In the genomic region with DNA sequence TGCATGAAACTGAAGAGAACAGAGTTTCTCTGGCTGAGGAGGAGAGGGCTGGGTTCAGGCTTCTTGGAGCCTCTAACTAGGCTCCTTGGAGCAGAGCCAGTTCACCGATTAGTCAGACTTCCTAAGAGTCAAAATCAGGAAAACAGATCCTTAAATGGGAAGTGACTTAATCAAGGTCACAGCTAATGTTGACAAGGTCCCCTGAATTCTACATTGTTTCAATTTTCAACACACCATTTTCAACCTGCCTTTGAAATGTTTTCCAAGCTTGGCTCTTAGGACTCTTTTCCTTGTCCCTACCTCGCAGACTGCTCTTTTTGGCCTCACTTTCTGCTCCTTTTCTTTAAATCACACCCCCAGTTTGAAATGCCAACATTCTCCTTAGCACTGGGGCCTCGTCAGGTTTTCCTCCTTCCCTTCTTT, we compare ENCODE assay signal across 9 cellular contexts. TPM values are rescaled to one million over a fixed set of nuclear protein-coding genes. Genes with fewer than 3 reads are reported as not detected.
A peak's percentile ranks its signal among the peaks of the same experiment; 100 is the strongest.
DNase-seq lines count a peak whose midpoint lies in the region; ATAC-seq, FAIRE-seq and TF ChIP-seq lines count a peak whose summit lies in the region.
"Had no signal": no experiment of that assay in that cellular context is flagged by ENCODE, and none has a peak within 500 bp of the region (broad histone marks: within the 10 kb centered on the region; RNA-seq: fewer than 3 reads in every experiment).

No MANE protein-coding gene starts in this region.

- H3K36me3 ChIP-seq in HCT116 (ENCODE audit: control insufficient read depth in 1 of 2, insufficient read depth in 2 of 2, low read length in 2 of 2) (no peaks in the 10 kb centered on the region), kidney (ENCODE audit: control insufficient read depth in 1 of 2, insufficient read depth in 2 of 2, low read length in 2 of 2) (no peaks in the 10 kb centered on the region)

- no peak overlapping the region for H3K9ac ChIP-seq in HCT116 (ENCODE audit: low read length)
- peak overlapping the region in 1 of 2 donors; percentile 27 for H3K9ac ChIP-seq in kidney (ENCODE audit: low read length in 2 of 2)

- in situ Hi-C loops in astrocyte of the cerebellum (cut with HindIII; ENCODE audit: low sequenced_read_pairs): no loop called here

- TF ChIP-seq RAD21 in HCT116 (IDR thresholded peaks at IDR 0.05; ENCODE audit: low read depth): no peak

- TF ChIP-seq CTCF in HCT116 (IDR thresholded peaks at IDR 0.05 in 2 of 3, conservative IDR thresholded peaks at IDR 0.05 in 1 of 3; ENCODE audit: borderline replicate concordance in 1 of 3, insufficient read depth in 1 of 3, low read depth in 2 of 3, low read length in 2 of 3) (no peak), astrocyte of the cerebellum (IDR thresholded peaks at IDR 0.05; ENCODE audit: low read depth, low read length, missing control alignments) (no peak), kidney (IDR thresholded peaks at IDR 0.05; ENCODE audit: borderline replicate concordance, extremely low read depth, insufficient read depth) (no peak)

- no peaks in the 10 kb centered on the region for H3K9me2 ChIP-seq in HCT116 (ENCODE audit: insufficient read depth)

- no peaks in the 10 kb centered on the region for H3K79me2 ChIP-seq in HCT116 (ENCODE audit: insufficient read depth, low read length)

- no TSS peak for BruUV-seq in HCT116 (replicated peaks; lab: Mats Ljungman, UMichigan)

- H3K4me1 ChIP-seq in HCT116 (ENCODE audit: control insufficient read depth in 1 of 2, insufficient read depth in 2 of 2, low read length in 2 of 2): peaks cover 14 to 28% of the 10 kb centered on the region in 2 experiments
- H3K4me1 ChIP-seq in kidney (ENCODE audit: control insufficient read depth in 1 of 2, insufficient read depth in 1 of 2, low read depth in 1 of 2, low read length in 2 of 2): peaks cover 22 to 31% of the 10 kb centered on the region in 2 donors

- RAD21 ChIA-PET in HCT116 (lab: Charles Lee; ENCODE audit: low non-redundant PET in 1 of 2, low total read pairs in 2 of 2, uncharacterized antibody in 2 of 2, unreplicated experiment in 2 of 2): no interaction called here

- H4K20me1 ChIP-seq in HCT116 (ENCODE audit: insufficient read depth): no peaks in the 10 kb centered on the region

- CTCF ChIA-PET in HCT116 (lab: Charles Lee): interaction anchor here (1.5 kb wide), 1 partner anchor 90 kb away, joined by 5 read pairs; no protein-coding TSS in a partner anchor

- POLR2A ChIA-PET in HCT116 (lab: Charles Lee): no interaction called here

- DNase-seq in HCT116 (ENCODE audit: low read depth, low spot score) (peak; percentile 58), astrocyte of the cerebellum (ENCODE audit: low read depth) (peak; percentile 62), kidney (no peak), stromal cell of bone marrow (ENCODE audit: low read depth) (peak; percentile 92), iPS-NIHi11 (ENCODE audit: low spot score) (no peak), KG1 (lab: John Stamatoyannopoulos, UW) (no peak)
- DNase-seq: NCI-H2107 had no signal

- H3K4me3 ChIP-seq in HCT116 (replicated peaks in 1 of 2; ENCODE audit: low read depth in 1 of 2, low read length in 2 of 2): peak overlapping the region in 1 of 2 experiments; percentile 6; a peak in 1 of 4 replicates
- no peak overlapping the region for H3K4me3 ChIP-seq in astrocyte of the cerebellum (ENCODE audit: low read depth, low read length)
- no peak overlapping the region for H3K4me3 ChIP-seq in kidney (ENCODE audit: low read length in 2 of 2)

- no peak for ATAC-seq in HCT116
- ATAC-seq in GM21737 (IDR thresholded peaks at IDR 0.05; ENCODE audit: unreplicated experiment): no peak
- no peak for ATAC-seq in HG03095 (IDR thresholded peaks at IDR 0.05; ENCODE audit: unreplicated experiment)

- H3K4me2 ChIP-seq in HCT116 (ENCODE audit: low read length): peak overlapping the region; percentile 44

- intact Hi-C loops in HCT116 (cut with micrococcal nuclease) (loop anchor here (1.0 kb wide), 1 partner anchor 90 kb away; no protein-coding TSS in a partner anchor), kidney (cut with DNase I) (no loop called here)

- FAIRE-seq in kidney (lab: Jason Lieb, UNC): no peak

- TF ChIP-seq POLR2A in HCT116 (IDR thresholded peaks at IDR 0.05; ENCODE audit: borderline replicate concordance, extremely low read depth, insufficient read depth, insufficient read length): no peak

- H3K27ac ChIP-seq in HCT116 (ENCODE audit: low read depth, low read length) (no peak overlapping the region), kidney (ENCODE audit: low read depth in 2 of 2, low read length in 2 of 2) (peak overlapping the region; percentile 72 to 87)

- peak overlapping the region; percentile 69 for H2AFZ ChIP-seq in HCT116 (ENCODE audit: low read depth, low read length, poor library complexity, severe bottlenecking)

- no peaks in the 10 kb centered on the region for H3K27me3 ChIP-seq in HCT116 (ENCODE audit: insufficient read depth, low read length)

- H3K9me3 ChIP-seq in HCT116 (ENCODE audit: control insufficient read depth in 1 of 2, insufficient read depth in 1 of 2, low read depth in 1 of 2, low read length in 2 of 2): peaks cover 0 to 5% of the 10 kb centered on the region in 2 experiments; a peak in 1 of 4 replicates
- H3K9me3 ChIP-seq in kidney (ENCODE audit: control insufficient read depth in 1 of 2, low read length in 2 of 2): no peaks in the 10 kb centered on the region

TF ChIP-seq in HCT116, 20 proteins besides CTCF, POLR2A, EP300 and RAD21:
- TF ChIP-seq SRF (IDR thresholded peaks at IDR 0.05; ENCODE audit: low read depth) (peak; percentile 80), ZFX (IDR thresholded peaks at IDR 0.05) (no peak)
TF ChIP-seq in HCT116: peak in this region for 1.

RNA-seq across cellular contexts. Expression of a gene that starts 16.3 kb away (rescaled TPM):
- 0.32 TPM for total RNA-seq in HCT116 (2021; ENCODE audit: unreplicated experiment)
- polyA plus RNA-seq in HCT116 (2012): not detected in 2 replicates
- total RNA-seq in kidney: not detected
- polyA plus RNA-seq in kidney (ENCODE audit: insufficient read depth, low read depth, low replicate concordance): 1.0 TPM

RNA-seq across cellular contexts. Expression of a gene that starts 28.2 kb away (rescaled TPM):
- total RNA-seq in HCT116 (2021; ENCODE audit: unreplicated experiment) (not detected), kidney (88.8 TPM)
- polyA plus RNA-seq in HCT116 (2012): 0.14 and 0.15 TPM in 2 replicates
- polyA plus RNA-seq in kidney (ENCODE audit: insufficient read depth, low read depth, low replicate concordance): 7.1 TPM

RNA-seq across cellular contexts. Expression of a gene that starts 36.4 kb away (rescaled TPM):
- 191 TPM for total RNA-seq in HCT116 (2021; ENCODE audit: unreplicated experiment)
- polyA plus RNA-seq in HCT116 (2012): 101 and 123 TPM in 2 replicates
- 78.2 TPM for total RNA-seq in kidney
- 18.2 TPM for polyA plus RNA-seq in kidney (ENCODE audit: insufficient read depth, low read depth, low replicate concordance)

Comparison
In these comparisons a context has a peak if more than half of its experiments do, and no peak if none do; other contexts are left out.
1. DNase-seq: peak in HCT116 (single experiment), astrocyte of the cerebellum (single experiment) and stromal cell of bone marrow (single experiment); none in kidney (single experiment), iPS-NIHi11 (single experiment) and KG1 (single experiment).
2. RNA of a gene that starts 28.2 kb away (total RNA-seq): 88.8 TPM in kidney (single experiment); not detected in HCT116 (single experiment); every median in the first group is over 10 times any median in the second.